21 cellular contexts compared by ENCODE assay signal in genomic region chrX:65608021-65608420, GRCh38. TPM values are rescaled to one million over a fixed set of nuclear protein-coding genes. Genes with fewer than 3 reads are reported as not detected.
A peak's percentile ranks its signal among the peaks of the same experiment; 100 is the strongest.
DNase-seq lines count a peak whose midpoint lies in the region; ATAC-seq and FAIRE-seq lines count a peak whose summit lies in the region.
"Had no signal": no experiment of that assay in that cellular context is flagged by ENCODE, and none has a peak within 500 bp of the region (broad histone marks: within the 10 kb centered on the region; RNA-seq: fewer than 3 reads in every experiment).

No MANE protein-coding gene starts in this region.

- ATAC-seq in activated CD4-positive, alpha-beta T cell treated with anti-CD3 and anti-CD28 coated beads for 36 hours: no peak
- ATAC-seq in T-helper 17 cell (no peak), HG03457 (IDR thresholded peaks at IDR 0.05; ENCODE audit: unreplicated experiment) (no peak)
- ATAC-seq in central memory CD8-positive, alpha-beta T cell (replicated peaks; ENCODE audit: extremely low read depth, poor library complexity, severe bottlenecking): no peak
- no peak for ATAC-seq in natural killer cell treated with Interleukin-12 subunit alpha and Interleukin-12 subunit beta and Interleukin-15 and Interleukin-18, amount 100 ng/mL, for 72 hours

- POLR2A ChIA-PET in activated CD4-positive, alpha-beta T cell treated with anti-CD3 and anti-CD28 coated beads for 36 hours (lab: Charles Lee): no interaction called here

- no peaks in the 10 kb centered on the region for H3K27me3 ChIP-seq in small intestine (ENCODE audit: control insufficient read depth in 2 of 2, insufficient read depth in 2 of 2, low read length in 2 of 2)
- H3K27me3 ChIP-seq: tibial artery had no signal

- H3K27ac ChIP-seq in small intestine (ENCODE audit: low read depth in 1 of 2, low read length in 1 of 2): no peak overlapping the region
- H3K27ac ChIP-seq: tibial artery had no signal

- peak overlapping the region; percentile 66 for H3K27ac Mint-ChIP-seq in activated CD4-positive, alpha-beta T cell treated with anti-CD3 and anti-CD28 coated beads for 36 hours
- H3K27ac Mint-ChIP-seq in T-helper 17 cell: peak overlapping the region; percentile 17
- H3K27ac Mint-ChIP-seq in central memory CD8-positive, alpha-beta T cell (ENCODE audit: low read depth): peak overlapping the region; percentile 1
- peak overlapping the region; percentile 87 to 89 for H3K27ac Mint-ChIP-seq in natural killer cell treated with Interleukin-12 subunit alpha and Interleukin-12 subunit beta and Interleukin-15 and Interleukin-18, amount 100 ng/mL, for 72 hours

- H3K9me3 Mint-ChIP-seq in activated CD4-positive, alpha-beta T cell treated with anti-CD3 and anti-CD28 coated beads for 36 hours (ENCODE audit: low read depth): no peaks in the 10 kb centered on the region
- no peaks in the 10 kb centered on the region for H3K9me3 Mint-ChIP-seq in central memory CD8-positive, alpha-beta T cell
- H3K9me3 Mint-ChIP-seq in natural killer cell treated with Interleukin-12 subunit alpha and Interleukin-12 subunit beta and Interleukin-15 and Interleukin-18, amount 100 ng/mL, for 72 hours: peaks cover 7% of the 10 kb centered on the region

- intact Hi-C loops in activated CD4-positive, alpha-beta T cell treated with anti-CD3 and anti-CD28 coated beads for 36 hours (cut with DNase I, micrococcal nuclease): no loop called here

- no peaks in the 10 kb centered on the region for H3K36me3 ChIP-seq in small intestine (ENCODE audit: control insufficient read depth in 2 of 2, insufficient read depth in 2 of 2, low read length in 2 of 2)
- H3K36me3 ChIP-seq: tibial artery had no signal

- FAIRE-seq in small intestine (lab: Jason Lieb, UNC): no peak

- CTCF ChIA-PET in activated CD4-positive, alpha-beta T cell treated with anti-CD3 and anti-CD28 coated beads for 36 hours (lab: Charles Lee): interaction anchor here (2.9 kb wide), 1 partner anchor 11 kb away, joined by 12 read pairs; no protein-coding TSS in a partner anchor

- peaks cover 4% of the 10 kb centered on the region for H3K36me3 Mint-ChIP-seq in activated CD4-positive, alpha-beta T cell treated with anti-CD3 and anti-CD28 coated beads for 36 hours (ENCODE audit: low read depth)
- peaks cover 3% of the 10 kb centered on the region for H3K36me3 Mint-ChIP-seq in T-helper 17 cell (ENCODE audit: low read depth)
- H3K36me3 Mint-ChIP-seq in central memory CD8-positive, alpha-beta T cell (ENCODE audit: insufficient read depth): no peaks in the 10 kb centered on the region
- H3K36me3 Mint-ChIP-seq in natural killer cell treated with Interleukin-12 subunit alpha and Interleukin-12 subunit beta and Interleukin-15 and Interleukin-18, amount 100 ng/mL, for 72 hours: peaks cover 8% of the 10 kb centered on the region

- H3K4me1 Mint-ChIP-seq in activated CD4-positive, alpha-beta T cell treated with anti-CD3 and anti-CD28 coated beads for 36 hours: peaks cover 57% of the 10 kb centered on the region
- H3K4me1 Mint-ChIP-seq in T-helper 17 cell: peaks cover 24% of the 10 kb centered on the region
- peaks cover 54% of the 10 kb centered on the region for H3K4me1 Mint-ChIP-seq in central memory CD8-positive, alpha-beta T cell
- peaks cover 52 to 58% of the 10 kb centered on the region in 2 donors for H3K4me1 Mint-ChIP-seq in natural killer cell treated with Interleukin-12 subunit alpha and Interleukin-12 subunit beta and Interleukin-15 and Interleukin-18, amount 100 ng/mL, for 72 hours (ENCODE audit: low read depth in 2 of 2)

- no peak for DNase-seq in activated CD4-positive, alpha-beta T cell treated with anti-CD3 and anti-CD28 coated beads for 36 hours
- DNase-seq in activated CD4-positive, alpha-beta T cell treated with anti-CD3 and anti-CD28 coated beads, Interleukin-2, amount 50 U/mL, for 4 hours: no peak
- DNase-seq in T-helper 17 cell (no peak), SW 1271 (lab: John Stamatoyannopoulos, UW) (no peak), small intestine (no peak)
- no peak for DNase-seq in central memory CD8-positive, alpha-beta T cell (ENCODE audit: low spot score in 2 of 2)
- DNase-seq in natural killer cell treated with Interleukin-12 subunit alpha and Interleukin-12 subunit beta and Interleukin-15 and Interleukin-18, amount 100 ng/mL, for 72 hours (ENCODE audit: low spot score): no peak
- DNase-seq: activated CD8-positive, alpha-beta memory T cell treated with anti-CD3 and anti-CD28 coated beads, Interleukin-2, amount 50 U/mL, for 4 hours; activated gamma-delta T cell; AML-193; anterior cingulate cortex; COR-L47; dermis blood vessel endothelial cell; DMS79 treated with DMSO at 0.1 percent for 48 hours; HCEC 1CT; KBM-7; SK-N-SH; stimulated activated naive CD4-positive, alpha-beta T cell treated with Interleukin-2 at 50 U/mL for 16 hours; tibial artery had no signal

- H3K4me3 Mint-ChIP-seq in activated CD4-positive, alpha-beta T cell treated with anti-CD3 and anti-CD28 coated beads for 36 hours: no peak overlapping the region
- H3K4me3 Mint-ChIP-seq in T-helper 17 cell: peak overlapping the region; percentile 66
- no peak overlapping the region for H3K4me3 Mint-ChIP-seq in central memory CD8-positive, alpha-beta T cell
- H3K4me3 Mint-ChIP-seq in natural killer cell treated with Interleukin-12 subunit alpha and Interleukin-12 subunit beta and Interleukin-15 and Interleukin-18, amount 100 ng/mL, for 72 hours: peak overlapping the region; percentile 77

- no peaks in the 10 kb centered on the region for H3K4me1 ChIP-seq in small intestine (ENCODE audit: control insufficient read depth in 2 of 2, insufficient read depth in 1 of 2, low read depth in 1 of 2, low read length in 1 of 2)
- H3K4me1 ChIP-seq: tibial artery had no signal

- 41 to 51% (median 43%) methylated on average over 3 of the region's 3 CpGs for WGBS in small intestine, 3 donors

- H3K9me3 ChIP-seq in T-helper 17 cell (ENCODE audit: control insufficient read depth, low read length, poor library complexity, severe bottlenecking) (no peaks in the 10 kb centered on the region), small intestine (ENCODE audit: control insufficient read depth, low read depth) (no peaks in the 10 kb centered on the region)
- H3K9me3 ChIP-seq: SK-N-SH, tibial artery had no signal

- H3K27me3 Mint-ChIP-seq in activated CD4-positive, alpha-beta T cell treated with anti-CD3 and anti-CD28 coated beads for 36 hours: no peaks in the 10 kb centered on the region
- no peaks in the 10 kb centered on the region for H3K27me3 Mint-ChIP-seq in T-helper 17 cell
- no peaks in the 10 kb centered on the region for H3K27me3 Mint-ChIP-seq in central memory CD8-positive, alpha-beta T cell
- H3K27me3 Mint-ChIP-seq in natural killer cell treated with Interleukin-12 subunit alpha and Interleukin-12 subunit beta and Interleukin-15 and Interleukin-18, amount 100 ng/mL, for 72 hours: peaks cover 0 to 2% of the 10 kb centered on the region in 2 donors

- no peak overlapping the region for H3K4me3 ChIP-seq in small intestine (ENCODE audit: low read depth in 1 of 2, low read length in 2 of 2)
- H3K4me3 ChIP-seq: skin epidermis, tibial artery had no signal

RNA-seq across cellular contexts. Expression of gene MSN, which starts 59.4 kb away (rescaled TPM):
- total RNA-seq in activated CD4-positive, alpha-beta T cell treated with anti-CD3 and anti-CD28 coated beads for 36 hours: 100 to 1,000 TPM; 476 to 609 TPM
- total RNA-seq in T-helper 17 cell: 100 to 1,000 TPM; 344 to 390 TPM
- total RNA-seq in natural killer cell treated with Interleukin-12 subunit alpha and Interleukin-12 subunit beta and Interleukin-15 and Interleukin-18, amount 100 ng/mL, for 72 hours: 100 to 1,000 TPM; 392 to 703 TPM
- polyA plus RNA-seq in small intestine: 10 to 100 TPM; 13.6 to 63.4 (median 46.7) TPM

Comparison
In these comparisons a context has a peak if more than half of its experiments do, and no peak if none do; other contexts are left out.
1. H3K27ac Mint-ChIP-seq: peak in every context shown above with its lines; median percentile 88 in natural killer cell treated with Interleukin-12 subunit alpha and Interleukin-12 subunit beta and Interleukin-15 and Interleukin-18, amount 100 ng/mL, for 72 hours; 66 in activated CD4-positive, alpha-beta T cell treated with anti-CD3 and anti-CD28 coated beads for 36 hours; 17 in T-helper 17 cell; 1 in central memory CD8-positive, alpha-beta T cell.
2. H3K4me3 Mint-ChIP-seq: peak in T-helper 17 cell (single experiment) and natural killer cell treated with Interleukin-12 subunit alpha and Interleukin-12 subunit beta and Interleukin-15 and Interleukin-18, amount 100 ng/mL, for 72 hours (single experiment); none in activated CD4-positive, alpha-beta T cell treated with anti-CD3 and anti-CD28 coated beads for 36 hours (single experiment) and central memory CD8-positive, alpha-beta T cell (single experiment).